Comparison of ENCODE assay signal across 1 cellular context in the genomic region with DNA sequence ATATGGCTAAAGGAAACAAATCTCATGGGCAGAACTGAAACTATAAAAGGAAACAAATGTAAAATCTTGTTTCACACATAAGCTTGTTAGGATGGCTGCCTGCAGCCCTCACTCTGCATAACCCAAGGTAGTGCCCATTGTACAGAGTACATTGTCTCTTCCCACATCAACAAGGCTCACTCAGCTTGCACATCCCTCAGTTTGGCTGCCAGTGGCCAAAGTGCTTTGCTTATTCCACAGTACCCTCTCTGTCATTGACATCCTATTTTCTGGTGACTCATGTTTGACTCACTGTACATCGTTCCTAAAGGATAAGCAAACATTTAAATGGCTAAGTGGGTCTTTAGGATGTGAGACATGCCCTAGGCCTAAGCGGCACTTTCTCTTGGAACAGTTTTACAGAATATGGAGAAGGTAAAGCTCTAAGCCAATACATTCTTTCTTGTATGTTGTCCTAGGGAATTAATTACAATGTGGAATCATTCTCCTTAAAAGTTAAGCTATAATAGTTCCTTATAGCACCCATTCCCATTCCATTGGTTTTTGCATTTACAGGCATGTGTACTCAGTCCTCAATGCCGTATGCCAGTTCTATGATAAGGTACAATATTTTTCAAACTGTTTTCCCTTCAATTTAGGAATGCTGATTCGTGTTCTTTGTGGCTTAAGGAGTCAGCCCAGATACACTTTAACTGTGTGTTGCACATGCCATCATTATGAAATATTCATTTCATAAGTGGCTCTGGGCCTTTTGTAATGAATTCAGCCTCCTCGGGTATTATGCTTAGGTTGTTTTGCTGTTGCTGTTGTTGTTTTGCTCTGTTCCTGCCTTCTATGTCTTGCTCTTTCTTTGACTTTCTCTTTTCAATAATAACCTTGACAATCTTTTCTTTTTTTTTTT.
TF ChIP-seq lines count a peak whose summit lies in the region.

No MANE protein-coding gene starts in this region.

TF ChIP-seq in HepG2, 621 proteins besides CTCF, POLR2A, EP300 and RAD21 (continued from another document):
- TF ChIP-seq, protein P1, sequence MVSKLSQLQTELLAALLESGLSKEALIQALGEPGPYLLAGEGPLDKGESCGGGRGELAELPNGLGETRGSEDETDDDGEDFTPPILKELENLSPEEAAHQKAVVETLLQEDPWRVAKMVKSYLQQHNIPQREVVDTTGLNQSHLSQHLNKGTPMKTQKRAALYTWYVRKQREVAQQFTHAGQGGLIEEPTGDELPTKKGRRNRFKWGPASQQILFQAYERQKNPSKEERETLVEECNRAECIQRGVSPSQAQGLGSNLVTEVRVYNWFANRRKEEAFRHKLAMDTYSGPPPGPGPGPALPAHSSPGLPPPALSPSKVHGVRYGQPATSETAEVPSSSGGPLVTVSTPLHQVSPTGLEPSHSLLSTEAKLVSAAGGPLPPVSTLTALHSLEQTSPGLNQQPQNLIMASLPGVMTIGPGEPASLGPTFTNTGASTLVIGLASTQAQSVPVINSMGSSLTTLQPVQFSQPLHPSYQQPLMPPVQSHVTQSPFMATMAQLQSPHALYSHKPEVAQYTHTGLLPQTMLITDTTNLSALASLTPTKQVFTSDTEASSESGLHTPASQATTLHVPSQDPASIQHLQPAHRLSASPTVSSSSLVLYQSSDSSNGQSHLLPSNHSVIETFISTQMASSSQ (IDR thresholded peaks at IDR 0.05; ENCODE audit: low read depth): no peak
- TF ChIP-seq, protein P1 (CRISPR knock-in tag; IDR thresholded peaks at IDR 0.05; ENCODE audit: borderline replicate concordance): no peak
- TF ChIP-seq, protein P2, sequence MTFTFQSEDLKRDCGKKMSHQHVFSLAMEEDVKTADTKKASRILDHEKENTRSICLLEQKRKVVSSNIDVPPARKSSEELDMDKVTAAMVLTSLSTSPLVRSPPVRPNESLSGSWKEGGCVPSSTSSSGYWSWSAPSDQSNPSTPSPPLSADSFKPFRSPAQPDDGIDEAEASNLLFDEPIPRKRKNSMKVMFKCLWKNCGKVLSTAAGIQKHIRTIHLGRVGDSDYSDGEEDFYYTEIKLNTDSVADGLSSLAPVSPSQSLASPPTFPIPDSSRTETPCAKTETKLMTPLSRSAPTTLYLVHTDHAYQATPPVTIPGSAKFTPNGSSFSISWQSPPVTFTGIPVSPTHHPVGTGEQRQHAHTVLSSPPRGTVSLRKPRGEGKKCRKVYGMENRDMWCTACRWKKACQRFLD (CRISPR knock-in tag; IDR thresholded peaks at IDR 0.05; ENCODE audit: borderline replicate concordance): no peak
- TF ChIP-seq, protein P3, sequence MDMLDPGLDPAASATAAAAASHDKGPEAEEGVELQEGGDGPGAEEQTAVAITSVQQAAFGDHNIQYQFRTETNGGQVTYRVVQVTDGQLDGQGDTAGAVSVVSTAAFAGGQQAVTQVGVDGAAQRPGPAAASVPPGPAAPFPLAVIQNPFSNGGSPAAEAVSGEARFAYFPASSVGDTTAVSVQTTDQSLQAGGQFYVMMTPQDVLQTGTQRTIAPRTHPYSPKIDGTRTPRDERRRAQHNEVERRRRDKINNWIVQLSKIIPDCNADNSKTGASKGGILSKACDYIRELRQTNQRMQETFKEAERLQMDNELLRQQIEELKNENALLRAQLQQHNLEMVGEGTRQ (IDR thresholded peaks at IDR 0.05; ENCODE audit: low read depth, low read length): 0 out of 2 replicates have a peak, but pooled peaks have one; percentile 9
- TF ChIP-seq, protein P3 (CRISPR knock-in tag; IDR thresholded peaks at IDR 0.05; ENCODE audit: borderline replicate concordance): no peak
